Comparison of ENCODE assay signal across 9 cellular contexts in the genomic region with DNA sequence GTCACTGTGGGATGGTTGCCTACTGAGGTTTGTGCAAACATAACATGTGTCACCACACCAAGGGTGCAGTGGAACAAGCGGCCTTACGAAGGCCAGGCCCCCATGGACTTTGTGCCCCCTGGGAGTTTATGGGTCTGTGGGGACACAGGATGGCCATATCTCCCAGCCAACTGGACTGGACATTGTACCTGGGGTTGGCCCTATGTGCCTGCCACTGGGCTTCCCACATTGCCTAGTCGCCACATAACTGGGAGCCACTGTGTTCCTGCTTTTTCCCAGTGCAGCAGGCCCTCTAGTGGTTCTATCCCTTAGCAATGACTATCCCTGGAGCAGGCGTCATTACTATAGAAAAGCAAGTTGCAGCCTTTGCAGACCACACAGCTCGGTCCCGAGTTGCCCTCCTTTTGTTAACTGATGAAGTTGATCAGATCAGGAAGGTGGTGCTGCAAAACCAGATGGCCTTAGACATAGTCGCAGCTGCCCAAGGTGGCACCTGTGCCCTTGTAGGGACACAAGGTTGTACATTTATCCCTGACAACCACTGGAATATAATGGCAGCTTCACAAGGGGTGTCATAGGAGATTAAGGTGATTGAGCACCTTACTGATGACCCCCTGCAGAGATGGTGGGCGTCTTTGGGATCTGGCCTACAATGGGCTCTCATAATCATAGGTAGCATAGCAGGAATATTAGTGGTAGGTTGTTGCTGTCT. TPM values are rescaled to one million over a fixed set of nuclear protein-coding genes. Genes with fewer than 3 reads are reported as not detected.
DNase-seq lines count a peak whose midpoint lies in the region; ATAC-seq, FAIRE-seq and TF ChIP-seq lines count a peak whose summit lies in the region.
"Had no signal": no experiment of that assay in that cellular context is flagged by ENCODE, and none has a peak within 500 bp of the region (broad histone marks: within the 10 kb centered on the region; RNA-seq: fewer than 3 reads in every experiment).

No MANE protein-coding gene starts in this region.

- ATAC-seq in heart left ventricle (peak in 3 of 4 donors; percentile 22 to 50 (median 40)), left cardiac atrium (no peak), foreskin keratinocyte (peak; percentile 9), GM18519 (IDR thresholded peaks at IDR 0.05; ENCODE audit: low FRiP score, unreplicated experiment) (no peak)

- TF ChIP-seq CTCF in heart left ventricle (IDR thresholded peaks at IDR 0.05) (peak; percentile 21 to 62 (median 46)), RWPE1 (conservative IDR thresholded peaks at IDR 0.05; ENCODE audit: low read depth) (peak; percentile 36), foreskin keratinocyte (conservative IDR thresholded peaks at IDR 0.05) (peak; percentile 76)

- H3K27me3 ChIP-seq in heart left ventricle (no peaks in the 10 kb centered on the region), foreskin keratinocyte (no peaks in the 10 kb centered on the region)

- H3K27ac ChIP-seq in heart left ventricle (no peak overlapping the region), RWPE1 (no peak overlapping the region), foreskin keratinocyte (no peak overlapping the region)

- FAIRE-seq in urothelium cell line (lab: Jason Lieb, UNC) = no peak

- intact Hi-C loops in heart left ventricle (cut with DNase I) (loop anchor here in 9 of 10 donors (5.0 to 10.0 kb wide), 9 partner anchors 74 to 264 kb away; a partner anchor contains a TSS), left cardiac atrium (cut with DNase I) (loop anchor here (10.0 kb wide), 2 partner anchors 132 to 282 kb away; no protein-coding TSS in a partner anchor)

- POLR2A ChIA-PET in RWPE1 (lab: Yijun Ruan, JAX; ENCODE audit: low non-redundant PET) = no interaction called here

- no peaks in the 10 kb centered on the region for H3K9me3 ChIP-seq in heart left ventricle

- H3K4me3 ChIP-seq in heart left ventricle = no peak overlapping the region

- CTCF ChIA-PET in RWPE1 (lab: Yijun Ruan, JAX) = interaction anchor here (0.7 to 1.1 kb wide), 2 partner anchors 136 to 192 kb away, joined by 3 to 5 read pairs; no protein-coding TSS in a partner anchor

- no peak for TF ChIP-seq POLR2A in heart left ventricle (IDR thresholded peaks at IDR 0.05)

- H3K4me1 ChIP-seq in heart left ventricle (peaks cover 0 to 15% (median 5%) of the 10 kb centered on the region in 12 donors), foreskin keratinocyte (no peaks in the 10 kb centered on the region)

- peak in 2 of 5 donors; percentile 24 to 41 for DNase-seq in heart left ventricle
- no peak for DNase-seq in left cardiac atrium
- no peak for DNase-seq in RWPE1 (ENCODE audit: low spot score)
- peak in 1 of 2 donors; percentile 41 for DNase-seq in foreskin keratinocyte
- peak; percentile 56 for DNase-seq in urothelium cell line (ENCODE audit: low spot score)
- no peak for DNase-seq in cerebellar nuclear complex (lab: John Stamatoyannopoulos, UW)
- DNase-seq in DMS79 treated with DMSO at 0.1 percent for 48 hours (lab: John Stamatoyannopoulos, UW) = no peak

- H3K36me3 ChIP-seq in heart left ventricle = no peaks in the 10 kb centered on the region

- 17 to 41% (median 35%) methylated on average over 5 to 8 of the region's 8 CpGs for WGBS in heart left ventricle, 4 donors

RNA-seq across cellular contexts. Expression of a gene that starts 15.2 kb away (rescaled TPM):
- total RNA-seq in heart left ventricle (not detected), left cardiac atrium (not detected), foreskin keratinocyte (not detected in 2 replicates)
- polyA plus RNA-seq in heart left ventricle (not detected), foreskin keratinocyte (not detected in 2 replicates)
- total RNA-seq: skeletal muscle tissue had no signal

RNA-seq across cellular contexts. Expression of a gene that starts 18.5 kb away (rescaled TPM):
- not detected for total RNA-seq in heart left ventricle
- polyA plus RNA-seq in heart left ventricle = not detected
- not detected for total RNA-seq in left cardiac atrium
- total RNA-seq in foreskin keratinocyte = not detected in 2 replicates
- not detected in 2 replicates for polyA plus RNA-seq in foreskin keratinocyte
- total RNA-seq: skeletal muscle tissue had no signal

RNA-seq across cellular contexts. Expression of a gene that starts 35.1 kb away (rescaled TPM):
- total RNA-seq in heart left ventricle (not detected), left cardiac atrium (not detected), foreskin keratinocyte (not detected in 2 replicates)
- polyA plus RNA-seq in heart left ventricle (not detected), foreskin keratinocyte (not detected in 2 replicates)
- total RNA-seq: skeletal muscle tissue had no signal

RNA-seq across cellular contexts. Expression of a gene that starts 45.5 kb away (rescaled TPM):
- total RNA-seq in heart left ventricle (not detected), left cardiac atrium (not detected), foreskin keratinocyte (not detected in 2 replicates)
- polyA plus RNA-seq in heart left ventricle (not detected), foreskin keratinocyte (not detected in 2 replicates)
- total RNA-seq: skeletal muscle tissue had no signal

Comparison
In these comparisons a context has a peak if more than half of its experiments do, and no peak if none do; other contexts are left out.
1. ATAC-seq: peak in heart left ventricle (3 of 4) and foreskin keratinocyte (single experiment); none in left cardiac atrium (0 of 2) and GM18519 (single experiment).
2. Peak in every context shown above with its lines, with median percentiles within 50 percentile points of each other: CTCF ChIP-seq.